1 cellular context compared by ENCODE assay signal in the genomic region with DNA sequence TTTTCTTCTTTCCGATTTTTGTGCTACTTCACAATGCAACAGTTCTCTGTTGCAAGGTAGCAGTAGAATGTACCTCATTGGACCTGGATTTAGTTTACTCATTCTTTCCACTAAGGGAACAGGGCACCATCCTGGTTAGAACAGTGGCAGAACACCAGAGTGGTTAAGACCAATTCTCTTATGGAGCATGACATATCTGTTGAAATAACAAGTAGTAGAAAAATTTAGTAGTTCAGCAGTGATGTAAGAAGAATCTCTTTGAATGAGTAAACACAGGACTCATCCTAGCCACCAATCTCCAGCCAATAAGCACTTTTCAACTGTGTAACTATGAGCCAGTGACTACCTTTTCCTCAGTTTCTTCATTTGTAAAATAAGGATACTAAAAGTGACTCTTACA.
TF ChIP-seq lines count a peak whose summit lies in the region.

No MANE protein-coding gene starts in this region.

TF ChIP-seq in IMR-90, 13 proteins besides CTCF, POLR2A, EP300 and RAD21:
- TF ChIP-seq RCOR1 (IDR thresholded peaks at IDR 0.05; ENCODE audit: insufficient replicate concordance, low read length) (no peak), CEBPB (IDR thresholded peaks at IDR 0.05; ENCODE audit: low read depth, low read length) (0 out of 2 replicates have a peak, but pooled peaks have one; percentile 49)
